ENCODE assay signal across 9 cellular contexts in genomic region chr12:92297932-92298681, GRCh38.
DNase-seq lines count a peak whose midpoint lies in the region; ATAC-seq, FAIRE-seq and TF ChIP-seq lines count a peak whose summit lies in the region.
"Had no signal": no experiment of that assay in that cellular context is flagged by ENCODE, and none has a peak within 500 bp of the region (broad histone marks: within the 10 kb centered on the region; RNA-seq: fewer than 3 reads in every experiment).

No MANE protein-coding gene starts in this region.

- WGBS in esophagus muscularis mucosa = 68% methylated on average over 8 of the region's 8 CpGs
- WGBS in small intestine, 3 donors = 63 to 76% (median 76%) methylated on average over 8 of the region's 8 CpGs

- no peak for TF ChIP-seq POLR2A in esophagus muscularis mucosa (IDR thresholded peaks at IDR 0.05; ENCODE audit: low read depth)

- H3K4me1 ChIP-seq in esophagus muscularis mucosa (peaks cover 0 to 6% (median 2%) of the 10 kb centered on the region in 4 donors), small intestine (ENCODE audit: control insufficient read depth in 2 of 2, insufficient read depth in 1 of 2, low read depth in 1 of 2, low read length in 1 of 2) (no peaks in the 10 kb centered on the region)

- H3K27ac ChIP-seq in esophagus muscularis mucosa (replicated peaks in 1 of 4) (peak overlapping the region in 3 of 4 donors; percentile 20 to 48 (median 27)), small intestine (ENCODE audit: low read depth in 1 of 2, low read length in 1 of 2) (peak overlapping the region in 1 of 2 donors; percentile 39)

- intact Hi-C loops in esophagus muscularis mucosa (cut with DNase I) (no loop called here), posterior vena cava (cut with DNase I) (no loop called here)

- no peaks in the 10 kb centered on the region for H3K36me3 ChIP-seq in esophagus muscularis mucosa
- no peaks in the 10 kb centered on the region for H3K36me3 ChIP-seq in small intestine (ENCODE audit: control insufficient read depth in 2 of 2, insufficient read depth in 2 of 2, low read length in 2 of 2)

- H3K27me3 ChIP-seq in esophagus muscularis mucosa (no peaks in the 10 kb centered on the region), small intestine (ENCODE audit: control insufficient read depth in 2 of 2, insufficient read depth in 2 of 2, low read length in 2 of 2) (no peaks in the 10 kb centered on the region)

- no peak for TF ChIP-seq CTCF in esophagus muscularis mucosa (IDR thresholded peaks at IDR 0.05)

- H3K4me3 ChIP-seq in esophagus muscularis mucosa (no peak overlapping the region), small intestine (ENCODE audit: low read depth in 1 of 2, low read length in 2 of 2) (no peak overlapping the region)

- FAIRE-seq in small intestine (lab: Jason Lieb, UNC) = no peak

- peak; percentile 39 for DNase-seq in NCI-H226
- no peak for DNase-seq in esophagus muscularis mucosa (ENCODE audit: extremely low spot score)
- DNase-seq in small intestine = peak; percentile 55
- no peak for DNase-seq in NCI-H524 (lab: John Stamatoyannopoulos, UW)
- DNase-seq in posterior vena cava (ENCODE audit: low spot score) = no peak
- no peak for DNase-seq in NK-92 treated with Interleukin-12 subunit alpha and Interleukin-12 subunit beta, amount 100 ng/mL, for 24 hours (lab: John Stamatoyannopoulos, UW)
- DNase-seq: SW 1271 had no signal

- TF ChIP-seq EP300 in esophagus muscularis mucosa (IDR thresholded peaks at IDR 0.05) = no peak

- ATAC-seq in GM18861 (IDR thresholded peaks at IDR 0.05; ENCODE audit: unreplicated experiment) (peak; percentile 50), GM18519 (IDR thresholded peaks at IDR 0.05; ENCODE audit: low FRiP score, unreplicated experiment) (no peak)

- no peaks in the 10 kb centered on the region for H3K9me3 ChIP-seq in esophagus muscularis mucosa
- no peaks in the 10 kb centered on the region for H3K9me3 ChIP-seq in small intestine (ENCODE audit: control insufficient read depth, low read depth)

Comparison
In these comparisons a context has a peak if more than half of its experiments do, and no peak if none do; other contexts are left out.
1. DNase-seq: peak in NCI-H226 (single experiment) and small intestine (single experiment); none in esophagus muscularis mucosa (single experiment), NCI-H524 (0 of 2), posterior vena cava (single experiment) and NK-92 treated with Interleukin-12 subunit alpha and Interleukin-12 subunit beta, amount 100 ng/mL, for 24 hours (single experiment).